ENCODE assay signal across 14 cellular contexts in the genomic region with DNA sequence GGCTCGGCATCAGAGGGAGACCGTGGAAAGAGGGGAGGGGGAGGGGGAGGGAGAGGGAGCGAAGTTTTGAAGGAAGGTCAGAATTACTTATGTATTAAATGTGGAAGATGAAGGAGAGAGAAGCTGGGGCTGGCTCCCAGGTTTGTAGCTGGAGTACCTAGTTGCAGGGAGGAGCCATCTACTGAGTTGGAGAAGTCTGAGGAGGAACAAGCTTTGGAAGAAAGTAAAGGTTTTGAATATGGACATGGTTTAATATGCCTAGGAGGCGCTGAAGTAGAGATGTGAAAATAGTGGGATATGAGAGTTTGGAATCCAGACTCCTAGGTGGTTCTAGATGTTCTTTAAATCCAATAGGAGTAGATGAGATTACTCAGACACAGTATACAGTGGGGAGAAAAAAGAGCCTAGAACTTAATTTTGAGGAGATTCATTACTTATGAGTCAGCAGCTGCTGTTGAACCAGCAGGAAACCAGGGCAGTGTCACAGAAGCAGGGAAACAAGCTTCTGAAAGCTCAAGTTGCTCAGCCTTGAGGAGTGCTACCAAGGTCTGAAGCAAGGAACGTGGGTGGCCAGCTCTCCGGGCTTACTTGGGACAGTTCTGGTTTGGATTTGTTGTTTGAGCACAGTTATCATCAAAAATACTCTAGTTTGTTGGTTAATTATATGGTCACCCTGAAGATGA.
A peak's percentile ranks its signal among the peaks of the same experiment; 100 is the strongest.
DNase-seq lines count a peak whose midpoint lies in the region; ATAC-seq and TF ChIP-seq lines count a peak whose summit lies in the region.
"Had no signal": no experiment of that assay in that cellular context is flagged by ENCODE, and none has a peak within 500 bp of the region (broad histone marks: within the 10 kb centered on the region; RNA-seq: fewer than 3 reads in every experiment).

No MANE protein-coding gene starts in this region.

- H3K4me3 ChIP-seq in breast epithelium (no peak overlapping the region), urinary bladder (ENCODE audit: low read depth, low read length) (no peak overlapping the region)
- H3K4me3 ChIP-seq: BLaER1 treated with 17β-estradiol and CSF1 and Interleukin-3, amounts not matched to agents 10 nM and 100 nM; gastroesophageal sphincter had no signal

- no peak for TF ChIP-seq POLR2A in breast epithelium (IDR thresholded peaks at IDR 0.05)

- no peaks in the 10 kb centered on the region for H3K9me3 Mint-ChIP-seq in MCF 10A (ENCODE audit: unreplicated experiment)
- no peaks in the 10 kb centered on the region for H3K9me3 Mint-ChIP-seq in activated naive CD8-positive, alpha-beta T cell treated with anti-CD3 and anti-CD28 coated beads, Interleukin-2, amount 10 ng/mL, durations not matched to agents 7 days and 5 days

- H3K27ac Mint-ChIP-seq in MCF 10A (ENCODE audit: low read depth, unreplicated experiment), result no peak overlapping the region
- H3K27ac Mint-ChIP-seq in activated naive CD8-positive, alpha-beta T cell treated with anti-CD3 and anti-CD28 coated beads, Interleukin-2, amount 10 ng/mL, durations not matched to agents 7 days and 5 days, result peak overlapping the region; percentile 37
- H3K27ac Mint-ChIP-seq: activated T-helper 1 cell treated with anti-CD3 and anti-CD28 coated beads, Interleukin-12 subunit alpha, Interleukin-12 subunit beta, Interleukin-2, Interleukin-4 antibody, amounts not matched to agents 30 ng/mL and 10 ng/mL and 1 ng/mL, durations not matched to agents 14 hours and 24 hours and 36 hours had no signal

- H3K4me1 Mint-ChIP-seq in MCF 10A (ENCODE audit: insufficient read depth, unreplicated experiment), result peaks cover 11% of the 10 kb centered on the region
- peaks cover 3% of the 10 kb centered on the region for H3K4me1 Mint-ChIP-seq in activated naive CD8-positive, alpha-beta T cell treated with anti-CD3 and anti-CD28 coated beads, Interleukin-2, amount 10 ng/mL, durations not matched to agents 7 days and 5 days

- H3K27me3 Mint-ChIP-seq in MCF 10A (ENCODE audit: insufficient read depth, unreplicated experiment), result no peaks in the 10 kb centered on the region
- H3K27me3 Mint-ChIP-seq in activated naive CD8-positive, alpha-beta T cell treated with anti-CD3 and anti-CD28 coated beads, Interleukin-2, amount 10 ng/mL, durations not matched to agents 7 days and 5 days, result no peaks in the 10 kb centered on the region

- H3K36me3 ChIP-seq in breast epithelium (no peaks in the 10 kb centered on the region), urinary bladder (ENCODE audit: insufficient read depth) (no peaks in the 10 kb centered on the region)

- intact Hi-C loops in MCF 10A (cut with micrococcal nuclease) (loop anchor here (5.0 kb wide), 1 partner anchor 147 kb away; a partner anchor contains a TSS), breast epithelium (cut with DNase I; ENCODE audit: low total_unique reads) (loop anchor here (1.0 kb wide), 1 partner anchor 8 kb away; no protein-coding TSS in a partner anchor), left colon (cut with DNase I, micrococcal nuclease) (no loop called here)

- POLR2A ChIA-PET in MCF 10A (lab: Yijun Ruan, JAX), result interaction anchor here (1.0 kb wide), 1 partner anchor 148 kb away, joined by 4 read pairs; no protein-coding TSS in a partner anchor
- POLR2A ChIA-PET in activated naive CD8-positive, alpha-beta T cell treated with anti-CD3 and anti-CD28 coated beads, Interleukin-2, amount 10 ng/mL, durations not matched to agents 7 days and 5 days (lab: Charles Lee), result no interaction called here

- CTCF ChIA-PET in MCF 10A (lab: Yijun Ruan, JAX), result interaction anchor here (0.6 to 1.1 kb wide), 3 partner anchors 14 to 642 kb away, joined by 3 to 6 read pairs (median 3); no protein-coding TSS in a partner anchor

- DNase-seq in MCF 10A (ENCODE audit: unreplicated experiment) (peak; percentile 55), breast epithelium (ENCODE audit: low spot score in 2 of 2) (no peak), iPS-NIHi11 (ENCODE audit: low spot score) (peak; percentile 22), left colon (no peak), NOMO-1 treated with dmso at 0.1 percent for 144 hours (lab: John Stamatoyannopoulos, UW; ENCODE audit: unreplicated experiment) (no peak)
- DNase-seq in activated naive CD8-positive, alpha-beta T cell treated with anti-CD3 and anti-CD28 coated beads, Interleukin-2, amount 10 ng/mL, durations not matched to agents 7 days and 5 days, result no peak
- DNase-seq: NCI-H1417; right cardiac atrium; stimulated activated naive CD4-positive, alpha-beta T cell had no signal

- BruUV-seq in MCF 10A (replicated peaks; lab: Mats Ljungman, UMichigan), result no TSS peak

- no peak overlapping the region for H3K27ac ChIP-seq in breast epithelium
- H3K27ac ChIP-seq in urinary bladder (ENCODE audit: low read depth), result peak overlapping the region; percentile 18
- H3K27ac ChIP-seq: BLaER1 treated with 17β-estradiol and CSF1 and Interleukin-3, amounts not matched to agents 10 nM and 100 nM; gastroesophageal sphincter had no signal

- H3K36me3 Mint-ChIP-seq in MCF 10A (ENCODE audit: insufficient read depth, unreplicated experiment), result peaks cover 61% of the 10 kb centered on the region
- H3K36me3 Mint-ChIP-seq in activated naive CD8-positive, alpha-beta T cell treated with anti-CD3 and anti-CD28 coated beads, Interleukin-2, amount 10 ng/mL, durations not matched to agents 7 days and 5 days, result peaks cover 59% of the 10 kb centered on the region

- no peak overlapping the region for H3K4me3 Mint-ChIP-seq in MCF 10A (ENCODE audit: unreplicated experiment)
- H3K4me3 Mint-ChIP-seq in activated naive CD8-positive, alpha-beta T cell treated with anti-CD3 and anti-CD28 coated beads, Interleukin-2, amount 10 ng/mL, durations not matched to agents 7 days and 5 days, result no peak overlapping the region
- H3K4me3 Mint-ChIP-seq: activated T-helper 1 cell treated with anti-CD3 and anti-CD28 coated beads, Interleukin-12 subunit alpha, Interleukin-12 subunit beta, Interleukin-2, Interleukin-4 antibody, amounts not matched to agents 30 ng/mL and 10 ng/mL and 1 ng/mL, durations not matched to agents 14 hours and 24 hours and 36 hours had no signal

- no peaks in the 10 kb centered on the region for H3K9me3 ChIP-seq in breast epithelium
- H3K9me3 ChIP-seq: gastroesophageal sphincter had no signal

- H3K27me3 ChIP-seq in breast epithelium, result no peaks in the 10 kb centered on the region
- H3K27me3 ChIP-seq: BLaER1 treated with 17β-estradiol and CSF1 and Interleukin-3, amounts not matched to agents 10 nM and 100 nM; gastroesophageal sphincter had no signal

- H3K4me1 ChIP-seq in breast epithelium (no peaks in the 10 kb centered on the region), urinary bladder (ENCODE audit: insufficient read depth) (no peaks in the 10 kb centered on the region)
- H3K4me1 ChIP-seq: BLaER1 treated with 17β-estradiol and CSF1 and Interleukin-3, amounts not matched to agents 10 nM and 100 nM had no signal

- ATAC-seq in activated naive CD8-positive, alpha-beta T cell treated with anti-CD3 and anti-CD28 coated beads, Interleukin-2, amount 10 ng/mL, durations not matched to agents 7 days and 5 days (ENCODE audit: low read depth), result no peak
- no peak for ATAC-seq in left colon
- no peak for ATAC-seq in GM18868 (IDR thresholded peaks at IDR 0.05; ENCODE audit: unreplicated experiment)
- ATAC-seq: gastroesophageal sphincter had no signal

- TF ChIP-seq CTCF in MCF 10A (IDR thresholded peaks at IDR 0.05; ENCODE audit: unreplicated experiment) (no peak), breast epithelium (IDR thresholded peaks at IDR 0.05) (no peak)

- WGBS in urinary bladder, result 92% methylated on average over 5 of the region's 6 CpGs

Comparison
In these comparisons a context has a peak if more than half of its experiments do, and no peak if none do; other contexts are left out.
1. DNase-seq: peak in MCF 10A (single experiment) and iPS-NIHi11 (single experiment); none in breast epithelium (0 of 2), activated naive CD8-positive, alpha-beta T cell treated with anti-CD3 and anti-CD28 coated beads, Interleukin-2, amount 10 ng/mL, durations not matched to agents 7 days and 5 days (single experiment), left colon (0 of 2) and NOMO-1 treated with dmso at 0.1 percent for 144 hours (single experiment).
2. intact Hi-C loops: an anchor here in MCF 10A (5.0 kb wide) and breast epithelium (1.0 kb wide); none called in left colon.